Comparison of ENCODE assay signal across 28 cellular contexts in the genomic region with DNA sequence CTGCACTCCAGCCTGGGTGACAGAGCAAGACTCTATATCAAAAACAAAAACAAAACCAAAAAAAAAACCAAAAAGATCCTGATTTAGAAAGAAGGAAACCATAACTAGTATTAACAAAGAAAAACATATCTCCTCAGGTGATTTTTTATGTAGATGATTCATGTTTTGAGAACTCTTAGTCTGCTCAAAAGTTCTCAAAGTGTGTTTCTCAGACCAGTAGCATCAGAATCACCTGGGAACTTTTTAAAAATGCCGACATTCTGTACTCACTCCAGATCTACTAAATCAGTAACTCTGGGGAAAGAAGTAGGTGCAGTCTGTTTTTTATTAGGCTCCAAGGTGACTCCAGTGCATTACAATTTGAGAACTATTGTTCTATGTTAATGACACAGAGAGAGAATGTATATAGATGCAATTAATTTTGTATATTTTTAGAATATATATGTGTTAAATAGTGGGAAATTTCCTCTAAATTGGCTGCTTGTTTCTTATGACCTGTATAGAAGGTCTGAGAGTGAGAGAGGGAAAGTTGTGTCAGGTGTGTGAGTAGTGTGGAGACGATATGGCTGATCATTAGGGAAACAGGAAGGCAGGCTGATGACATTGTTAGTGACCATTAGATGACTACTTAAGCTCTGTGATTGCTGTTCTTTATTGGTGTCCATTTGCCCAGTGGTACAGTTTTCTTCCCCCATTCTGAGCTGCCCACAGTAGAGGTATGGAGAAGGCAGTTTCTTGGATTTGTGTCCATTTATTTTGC.
"Had no signal": no experiment of that assay in that cellular context is flagged by ENCODE, and none has a peak within 500 bp of the region (broad histone marks: within the 10 kb centered on the region; RNA-seq: fewer than 3 reads in every experiment).

No MANE protein-coding gene starts in this region.

- H3K9me3 ChIP-seq: ovary, psoas muscle, right lobe of liver, sigmoid colon, thoracic aorta, thyroid gland, upper lobe of left lung, uterus had no signal

- H3K36me3 Mint-ChIP-seq: natural killer cell; neural progenitor cell; stimulated activated effector memory CD8-positive, alpha-beta T cell treated with anti-CD3 and anti-CD28 coated beads, Interleukin-12 subunit alpha, Interleukin-12 subunit beta, amount 100 ng/mL, for 72 hours; stimulated activated naive B cell treated with anti-CD40 and anti-IgM and Interleukin-4, amounts not matched to agents 10 μg/mL and 1 μg/mL and 100 μg/mL, for 72 hours had no signal

- H3K4me1 ChIP-seq: neural progenitor cell, parathyroid adenoma, psoas muscle, right lobe of liver, sigmoid colon, stomach, thyroid gland, tibial nerve, upper lobe of left lung, uterus had no signal

- H3K27me3 Mint-ChIP-seq: progenitor cell of endocrine pancreas; stimulated activated naive B cell treated with anti-CD40 and anti-IgM and Interleukin-4, amounts not matched to agents 10 μg/mL and 1 μg/mL and 100 μg/mL, for 72 hours; stimulated activated naive CD8-positive, alpha-beta T cell treated with anti-CD3 and anti-CD28 coated beads, Interleukin-15, Interleukin-2, amounts not matched to agents 100 ng/mL and 50 ng/mL, for 24 hours had no signal

- ATAC-seq: natural killer cell; psoas muscle; right cardiac atrium; right lobe of liver; stimulated activated effector memory CD8-positive, alpha-beta T cell treated with anti-CD3 and anti-CD28 coated beads, Interleukin-12 subunit alpha, Interleukin-12 subunit beta, amount 100 ng/mL, for 72 hours; stimulated activated naive B cell treated with anti-CD40 and anti-IgM and Interleukin-4, amounts not matched to agents 10 μg/mL and 1 μg/mL and 100 μg/mL, for 72 hours had no signal

- H3K79me2 ChIP-seq: parathyroid adenoma had no signal

- H3K4me2 ChIP-seq: neural progenitor cell had no signal

- H3K4me3 ChIP-seq: neural progenitor cell, ovary, psoas muscle, right lobe of liver, sigmoid colon, stomach, thoracic aorta, thyroid gland, tibial nerve, upper lobe of left lung, uterus had no signal

- H3K4me3 Mint-ChIP-seq: natural killer cell; nephron; neural progenitor cell; stimulated activated effector memory CD8-positive, alpha-beta T cell treated with anti-CD3 and anti-CD28 coated beads, Interleukin-12 subunit alpha, Interleukin-12 subunit beta, amount 100 ng/mL, for 72 hours; stimulated activated naive B cell treated with anti-CD40 and anti-IgM and Interleukin-4, amounts not matched to agents 10 μg/mL and 1 μg/mL and 100 μg/mL, for 72 hours; stimulated activated naive CD8-positive, alpha-beta T cell treated with anti-CD3 and anti-CD28 coated beads, Interleukin-15, Interleukin-2, amounts not matched to agents 100 ng/mL and 50 ng/mL, for 24 hours had no signal

- H3K27ac Mint-ChIP-seq: natural killer cell; nephron; neural progenitor cell; progenitor cell of endocrine pancreas; stimulated activated effector memory CD8-positive, alpha-beta T cell treated with anti-CD3 and anti-CD28 coated beads, Interleukin-12 subunit alpha, Interleukin-12 subunit beta, amount 100 ng/mL, for 72 hours; stimulated activated naive B cell treated with anti-CD40 and anti-IgM and Interleukin-4, amounts not matched to agents 10 μg/mL and 1 μg/mL and 100 μg/mL, for 72 hours; stimulated activated naive CD8-positive, alpha-beta T cell treated with anti-CD3 and anti-CD28 coated beads, Interleukin-15, Interleukin-2, amounts not matched to agents 100 ng/mL and 50 ng/mL, for 24 hours had no signal

- H2AFZ ChIP-seq: neural progenitor cell, parathyroid adenoma had no signal

- DNase-seq: natural killer cell; occipital lobe; ovary; posterior cingulate gyrus; psoas muscle; right cardiac atrium; right lobe of liver; sigmoid colon; small intestine; stimulated activated CD4-positive, alpha-beta T cell treated with anti-CD3 and anti-CD28 coated beads, Interleukin-15, amount 100 ng/mL, for 24 hours; stimulated activated CD4-positive, alpha-beta T cell treated with anti-CD3 and anti-CD28 coated beads, Interleukin-2, amount 100 ng/mL, for 24 hours; stimulated activated CD4-positive, alpha-beta T cell treated with anti-CD3 and anti-CD28 coated beads, Interleukin-2, amount 100 ng/mL, for 48 hours; stimulated activated CD4-positive, alpha-beta T cell treated with anti-CD3 and anti-CD28 coated beads, Interleukin-4, amount 100 ng/mL, for 24 hours; stimulated activated naive B cell treated with anti-CD40 and anti-IgM and Interleukin-4, amounts not matched to agents 10 μg/mL and 1 μg/mL and 100 μg/mL, for 72 hours; stimulated activated naive CD4-positive, alpha-beta T cell treated with Interleukin-2 at 50 U/mL for 16 hours; stomach; thyroid gland; trophoblast cell; upper lobe of left lung; uterus had no signal

- H3K4me1 Mint-ChIP-seq: natural killer cell; nephron; neural progenitor cell; stimulated activated effector memory CD8-positive, alpha-beta T cell treated with anti-CD3 and anti-CD28 coated beads, Interleukin-12 subunit alpha, Interleukin-12 subunit beta, amount 100 ng/mL, for 72 hours; stimulated activated naive B cell treated with anti-CD40 and anti-IgM and Interleukin-4, amounts not matched to agents 10 μg/mL and 1 μg/mL and 100 μg/mL, for 72 hours had no signal

- H3K27me3 ChIP-seq: neural progenitor cell, ovary, right lobe of liver, sigmoid colon, stomach, thyroid gland, tibial nerve, upper lobe of left lung, uterus had no signal

- H3K9me3 Mint-ChIP-seq: neural progenitor cell had no signal

- H3K9ac ChIP-seq: neural progenitor cell, parathyroid adenoma had no signal

- FAIRE-seq: small intestine had no signal

- H3K36me3 ChIP-seq: neural progenitor cell, ovary, right lobe of liver, sigmoid colon, stomach, thoracic aorta, thyroid gland, tibial nerve, upper lobe of left lung, uterus had no signal

- H3K27ac ChIP-seq: neural progenitor cell, ovary, parathyroid adenoma, psoas muscle, right lobe of liver, sigmoid colon, stomach, thoracic aorta, thyroid gland, tibial nerve, upper lobe of left lung, uterus had no signal
